Comparison of ENCODE assay signal across 10 cellular contexts in genomic region chr1:205247130-205247921, GRCh38. TPM values are rescaled to one million over a fixed set of nuclear protein-coding genes. Genes with fewer than 3 reads are reported as not detected.
DNase-seq lines count a peak whose midpoint lies in the region; ATAC-seq and TF ChIP-seq lines count a peak whose summit lies in the region.
"Had no signal": no experiment of that assay in that cellular context is flagged by ENCODE, and none has a peak within 500 bp of the region (broad histone marks: within the 10 kb centered on the region; RNA-seq: fewer than 3 reads in every experiment).

No MANE protein-coding gene starts in this region.

- no peak overlapping the region for H3K27ac Mint-ChIP-seq in activated T-helper 17 cell treated with anti-CD3 and anti-CD28 coated beads, Interleukin-2, amount 50 U/mL, for 72 hours
- H3K27ac Mint-ChIP-seq in endothelial cell (ENCODE audit: unreplicated experiment) (no peak overlapping the region), progenitor cell of endocrine pancreas (no peak overlapping the region)
- H3K27ac Mint-ChIP-seq: T-helper 2 cell treated with Interferon-gamma antibody and Interleukin-4, amounts not matched to agents 5 μg/mL and 100 μg/mL, for 36 hours had no signal

- DNase-seq in activated CD4-positive, alpha-beta T cell treated with anti-CD3 and anti-CD28 coated beads for 48 hours = peak; percentile 35
- DNase-seq in activated CD4-positive, alpha-beta T cell treated with anti-CD3 and anti-CD28 coated beads for 1 hour = no peak
- peak in 42 of 51 donors; percentile 22 to 94 (median 69) for DNase-seq in hypothalamus (lab: John Stamatoyannopoulos, UW)
- peak; percentile 92 for DNase-seq in superior temporal gyrus (ENCODE audit: extremely low spot score)
- no peak for DNase-seq in endothelial cell (ENCODE audit: low spot score)
- no peak for DNase-seq in progenitor cell of endocrine pancreas (ENCODE audit: low spot score, unreplicated experiment)
- DNase-seq: amniotic stem cell had no signal

- TF ChIP-seq CTCF in endothelial cell (IDR thresholded peaks at IDR 0.05; ENCODE audit: unreplicated experiment) (no peak), progenitor cell of endocrine pancreas (IDR thresholded peaks at IDR 0.05; ENCODE audit: unreplicated experiment) (no peak)

- H3K27me3 Mint-ChIP-seq in activated T-helper 17 cell treated with anti-CD3 and anti-CD28 coated beads, Interleukin-2, amount 50 U/mL, for 72 hours = peaks cover 5% of the 10 kb centered on the region
- H3K27me3 Mint-ChIP-seq in endothelial cell (ENCODE audit: unreplicated experiment) (peaks cover 10% of the 10 kb centered on the region), progenitor cell of endocrine pancreas (no peaks in the 10 kb centered on the region)

- no peak overlapping the region for H3K4me3 Mint-ChIP-seq in activated T-helper 17 cell treated with anti-CD3 and anti-CD28 coated beads, Interleukin-2, amount 50 U/mL, for 72 hours
- H3K4me3 Mint-ChIP-seq in endothelial cell (ENCODE audit: unreplicated experiment) = no peak overlapping the region
- no peak overlapping the region for H3K4me3 Mint-ChIP-seq in progenitor cell of endocrine pancreas (ENCODE audit: low read depth)
- H3K4me3 Mint-ChIP-seq: T-helper 2 cell treated with Interferon-gamma antibody and Interleukin-4, amounts not matched to agents 5 μg/mL and 100 μg/mL, for 36 hours had no signal

- no peaks in the 10 kb centered on the region for H3K36me3 Mint-ChIP-seq in activated T-helper 17 cell treated with anti-CD3 and anti-CD28 coated beads, Interleukin-2, amount 50 U/mL, for 72 hours (ENCODE audit: low read depth)
- H3K36me3 Mint-ChIP-seq in endothelial cell (ENCODE audit: low read depth, unreplicated experiment) = peaks cover 3% of the 10 kb centered on the region
- H3K36me3 Mint-ChIP-seq in progenitor cell of endocrine pancreas (ENCODE audit: insufficient read depth) = no peaks in the 10 kb centered on the region

- no peaks in the 10 kb centered on the region for H3K9me3 Mint-ChIP-seq in activated T-helper 17 cell treated with anti-CD3 and anti-CD28 coated beads, Interleukin-2, amount 50 U/mL, for 72 hours
- H3K9me3 Mint-ChIP-seq in endothelial cell (ENCODE audit: unreplicated experiment) = no peaks in the 10 kb centered on the region
- no peaks in the 10 kb centered on the region for H3K9me3 Mint-ChIP-seq in progenitor cell of endocrine pancreas (ENCODE audit: low read depth)
- H3K9me3 Mint-ChIP-seq: T-helper 2 cell treated with Interferon-gamma antibody and Interleukin-4, amounts not matched to agents 5 μg/mL and 100 μg/mL, for 36 hours had no signal

- ATAC-seq in activated T-helper 17 cell treated with anti-CD3 and anti-CD28 coated beads, Interleukin-2, amount 50 U/mL, for 72 hours (replicated peaks) = peak; percentile 53
- ATAC-seq in GM18868 (IDR thresholded peaks at IDR 0.05; ENCODE audit: unreplicated experiment) = no peak

- H3K4me1 Mint-ChIP-seq in activated T-helper 17 cell treated with anti-CD3 and anti-CD28 coated beads, Interleukin-2, amount 50 U/mL, for 72 hours = peaks cover 6% of the 10 kb centered on the region
- peaks cover 17% of the 10 kb centered on the region for H3K4me1 Mint-ChIP-seq in endothelial cell (ENCODE audit: unreplicated experiment)
- no peaks in the 10 kb centered on the region for H3K4me1 Mint-ChIP-seq in progenitor cell of endocrine pancreas (ENCODE audit: low read depth)

RNA-seq across cellular contexts. Expression of gene TMCC2, which starts 19.6 kb away (rescaled TPM):
- total RNA-seq in activated T-helper 17 cell treated with anti-CD3 and anti-CD28 coated beads, Interleukin-2, amount 50 U/mL, for 72 hours = 1 to 10 TPM; 2.6 to 3.5 TPM
- total RNA-seq in endothelial cell (ENCODE audit: unreplicated experiment) (5.6 TPM), progenitor cell of endocrine pancreas (4.6 and 5.0 TPM in 2 replicates)

RNA-seq across cellular contexts. Expression of gene DSTYK, which starts 35.8 kb away (rescaled TPM):
- total RNA-seq in activated T-helper 17 cell treated with anti-CD3 and anti-CD28 coated beads, Interleukin-2, amount 50 U/mL, for 72 hours = 1 to 10 TPM; 9.8 to 10.0 TPM
- total RNA-seq in endothelial cell (ENCODE audit: unreplicated experiment) = 12.2 TPM
- 10.4 and 11.0 TPM in 2 replicates for total RNA-seq in progenitor cell of endocrine pancreas

Comparison
In these comparisons a context has a peak if more than half of its experiments do, and no peak if none do; other contexts are left out.
1. DNase-seq: peak in activated CD4-positive, alpha-beta T cell treated with anti-CD3 and anti-CD28 coated beads for 48 hours (single experiment), hypothalamus (42 of 51) and superior temporal gyrus (single experiment); none in activated CD4-positive, alpha-beta T cell treated with anti-CD3 and anti-CD28 coated beads for 1 hour (single experiment), endothelial cell (single experiment) and progenitor cell of endocrine pancreas (single experiment).